Comparison of ENCODE assay signal across 21 cellular contexts in the genomic region with DNA sequence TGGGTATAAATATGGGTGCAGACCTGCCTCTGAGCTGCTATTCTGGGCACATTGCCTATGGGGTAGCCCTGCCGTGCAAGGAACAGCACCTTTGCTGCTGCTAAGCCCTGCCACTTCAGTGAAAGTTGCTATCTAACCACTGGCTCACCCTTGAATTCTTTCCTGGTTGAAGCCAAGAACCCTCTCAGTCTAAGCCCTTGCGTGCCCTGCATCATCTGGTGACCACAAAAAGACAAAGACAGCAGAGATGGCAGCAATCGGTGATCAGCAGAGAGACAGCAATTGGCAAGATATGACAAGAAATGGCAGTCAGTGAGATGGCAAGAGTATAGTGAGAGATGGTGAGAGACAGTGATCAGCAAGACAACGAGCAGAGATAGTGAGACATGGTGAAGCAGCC.
DNase-seq lines count a peak whose midpoint lies in the region; ATAC-seq, FAIRE-seq and TF ChIP-seq lines count a peak whose summit lies in the region.
"Had no signal": no experiment of that assay in that cellular context is flagged by ENCODE, and none has a peak within 500 bp of the region (broad histone marks: within the 10 kb centered on the region; RNA-seq: fewer than 3 reads in every experiment).

No MANE protein-coding gene starts in this region.

- H2BK15ac ChIP-seq in mesendoderm (replicated peaks; ENCODE audit: low read depth): no peak overlapping the region

- no peak overlapping the region for H2BK120ac ChIP-seq in mesendoderm (ENCODE audit: low read depth, low read length)

- no peak overlapping the region for H3K23ac ChIP-seq in mesendoderm (ENCODE audit: low read length)

- no peak for TF ChIP-seq CTCF in right atrium auricular region (IDR thresholded peaks at IDR 0.05)
- TF ChIP-seq CTCF in bronchial epithelial cell (IDR thresholded peaks at IDR 0.05; ENCODE audit: insufficient read depth, low read length, severe bottlenecking): no peak
- no peak for TF ChIP-seq CTCF in esophagus muscularis mucosa (IDR thresholded peaks at IDR 0.05)

- H3K9me3 ChIP-seq in right atrium auricular region (no peaks in the 10 kb centered on the region), esophagus muscularis mucosa (no peaks in the 10 kb centered on the region)
- H3K9me3 ChIP-seq: BE2C, Caco-2 had no signal

- ATAC-seq in left ventricle myocardium superior (no peak), GM18858 (IDR thresholded peaks at IDR 0.05; ENCODE audit: unreplicated experiment) (no peak)
- ATAC-seq: GM23338 had no signal

- no peak overlapping the region for H3K56ac ChIP-seq in mesendoderm (ENCODE audit: low read length)

- TF ChIP-seq EP300 in esophagus muscularis mucosa (IDR thresholded peaks at IDR 0.05): no peak

- H3K27ac ChIP-seq in right atrium auricular region: no peak overlapping the region
- no peak overlapping the region for H3K27ac ChIP-seq in esophagus muscularis mucosa (replicated peaks in 1 of 4)
- no peak overlapping the region for H3K27ac ChIP-seq in mesendoderm (ENCODE audit: low read depth, low read length)
- H3K27ac ChIP-seq: C4-2B, HL-60 had no signal

- H2BK5ac ChIP-seq in mesendoderm (ENCODE audit: low read length): no peak overlapping the region

- H3K36me3 ChIP-seq in right atrium auricular region: no peaks in the 10 kb centered on the region
- no peaks in the 10 kb centered on the region for H3K36me3 ChIP-seq in bronchial epithelial cell (ENCODE audit: control insufficient read depth, insufficient read depth, low read length)
- no peaks in the 10 kb centered on the region for H3K36me3 ChIP-seq in esophagus muscularis mucosa
- no peaks in the 10 kb centered on the region for H3K36me3 ChIP-seq in mesendoderm (ENCODE audit: control insufficient read depth, insufficient read depth, low read length)
- H3K36me3 ChIP-seq: BE2C had no signal

- no peak overlapping the region for H3K18ac ChIP-seq in mesendoderm (ENCODE audit: low read length)

- H3K4me3 ChIP-seq in right atrium auricular region (no peak overlapping the region), bronchial epithelial cell (ENCODE audit: low read depth, low read length) (no peak overlapping the region), esophagus muscularis mucosa (no peak overlapping the region), mesendoderm (ENCODE audit: low read length) (no peak overlapping the region)
- H3K4me3 ChIP-seq: GM23338 had no signal

- DNase-seq in right atrium auricular region (ENCODE audit: low spot score) (peak; percentile 18), left ventricle myocardium superior (no peak), bronchial epithelial cell (ENCODE audit: low read depth) (no peak), esophagus muscularis mucosa (ENCODE audit: extremely low spot score) (peak; percentile 78), SW 1271 (lab: John Stamatoyannopoulos, UW) (no peak), mesendoderm (no peak)
- DNase-seq in stimulated activated CD8-positive, alpha-beta memory T cell treated with anti-CD3 and anti-CD28 coated beads, Interleukin-4, amount 100 ng/mL, for 48 hours: peak; percentile 1
- DNase-seq: ACHN; BE2C; Caco-2; CD4-positive, alpha-beta T cell; HCEC 1CT had no signal

- no peak overlapping the region for H3K4ac ChIP-seq in mesendoderm (ENCODE audit: low read depth, low read length)

- H4K8ac ChIP-seq in mesendoderm (ENCODE audit: low read depth, low read length): no peak overlapping the region

- H3K4me1 ChIP-seq in right atrium auricular region: no peaks in the 10 kb centered on the region
- H3K4me1 ChIP-seq in esophagus muscularis mucosa: no peaks in the 10 kb centered on the region
- H3K4me1 ChIP-seq in mesendoderm (ENCODE audit: control insufficient read depth, low read depth, low read length): peaks cover 4% of the 10 kb centered on the region
- H3K4me1 ChIP-seq: BE2C, Caco-2 had no signal

- H3K79me1 ChIP-seq in mesendoderm (ENCODE audit: low read length): no peaks in the 10 kb centered on the region

- H3K27me3 ChIP-seq in right atrium auricular region: no peaks in the 10 kb centered on the region
- H3K27me3 ChIP-seq in bronchial epithelial cell (ENCODE audit: control insufficient read depth, insufficient read depth, low read length): no peaks in the 10 kb centered on the region
- H3K27me3 ChIP-seq in esophagus muscularis mucosa: peaks cover 0 to 65% (median 2%) of the 10 kb centered on the region in 4 donors
- no peaks in the 10 kb centered on the region for H3K27me3 ChIP-seq in mesendoderm (ENCODE audit: insufficient read depth, low read length, poor library complexity)
- H3K27me3 ChIP-seq: BE2C had no signal

- H3K9ac ChIP-seq in mesendoderm (ENCODE audit: low read length): no peak overlapping the region

- H2AK5ac ChIP-seq in mesendoderm (ENCODE audit: low read length): no peak overlapping the region

- no peak for TF ChIP-seq POLR2A in esophagus muscularis mucosa (IDR thresholded peaks at IDR 0.05; ENCODE audit: low read depth)

- intact Hi-C loops in left ventricle myocardium superior (cut with micrococcal nuclease) (no loop called here), esophagus muscularis mucosa (cut with DNase I) (no loop called here)

- no peak overlapping the region for H4K5ac ChIP-seq in mesendoderm (ENCODE audit: low read length)

- 63% methylated on average over 4 of the region's 4 CpGs for WGBS in esophagus muscularis mucosa
- no CpG with 5 or more reads among the region's 4 CpGs for WGBS in mesendoderm (ENCODE audit: extremely low coverage, insufficient coverage, low lambda C conversion rate)

- no peaks in the 10 kb centered on the region for H3K79me2 ChIP-seq in mesendoderm (ENCODE audit: control insufficient read depth, insufficient read depth, low read length)

- FAIRE-seq in bronchial epithelial cell (lab: Jason Lieb, UNC): peak; percentile 85
- FAIRE-seq: A204.1, D721Med, G401.6, GM12891, H54 had no signal

- H3K4me2 ChIP-seq in mesendoderm (ENCODE audit: low read length): no peak overlapping the region
- H3K4me2 ChIP-seq: GM23338 had no signal

Comparison
In these comparisons a context has a peak if more than half of its experiments do, and no peak if none do; other contexts are left out.
1. DNase-seq: peak in right atrium auricular region (single experiment), esophagus muscularis mucosa (single experiment) and stimulated activated CD8-positive, alpha-beta memory T cell treated with anti-CD3 and anti-CD28 coated beads, Interleukin-4, amount 100 ng/mL, for 48 hours (single experiment); none in left ventricle myocardium superior (single experiment), bronchial epithelial cell (single experiment), SW 1271 (0 of 2) and mesendoderm (single experiment).